ENCODE assay signal across 8 cellular contexts in the genomic region with DNA sequence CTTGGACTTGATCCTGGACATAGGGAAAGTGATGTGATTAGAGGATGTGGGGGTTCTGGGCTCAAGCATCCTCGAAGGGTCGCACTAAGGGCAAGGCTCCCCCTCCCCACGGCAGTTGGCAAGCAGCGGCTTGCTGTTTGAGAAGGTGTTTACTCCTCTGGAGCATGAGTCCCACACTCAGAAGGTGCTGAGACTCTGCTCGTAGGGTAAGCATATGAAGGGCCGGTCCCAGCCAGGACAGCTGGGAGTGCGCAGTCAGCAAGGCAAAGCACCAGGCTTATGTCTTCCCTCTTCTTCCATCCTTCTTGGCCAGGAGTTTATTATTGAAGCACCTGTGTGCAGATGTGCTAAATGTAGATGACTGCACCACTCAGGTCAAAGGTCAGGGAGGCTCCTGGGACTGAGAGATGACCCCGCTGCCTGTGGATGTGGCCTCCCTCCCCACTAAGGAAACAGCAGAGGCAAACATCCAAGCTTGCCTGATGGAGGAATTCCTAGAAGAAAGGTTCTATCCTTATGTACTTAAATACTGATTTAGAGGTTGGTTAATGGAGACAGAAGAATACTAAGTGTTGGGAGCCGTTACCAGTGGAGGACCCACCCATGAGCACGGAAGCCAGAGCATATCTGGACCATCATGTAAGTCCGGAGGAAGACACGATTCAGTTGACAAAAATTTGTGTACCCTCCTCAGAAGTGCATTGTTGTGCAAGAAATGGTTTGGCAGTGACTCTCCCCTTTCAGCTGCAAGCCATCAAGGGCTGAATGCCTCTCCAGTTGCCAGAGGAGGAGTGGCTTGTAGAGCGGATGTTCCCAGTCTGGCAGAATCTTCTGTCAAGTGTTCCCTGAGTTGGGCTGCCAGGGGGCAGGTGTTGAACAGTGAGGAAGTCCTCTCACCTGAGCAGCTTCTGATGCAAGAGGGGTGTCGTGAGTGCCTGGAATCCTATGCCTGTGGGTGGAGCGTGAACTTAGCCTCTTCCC. TPM values are rescaled to one million over a fixed set of nuclear protein-coding genes. Genes with fewer than 3 reads are reported as not detected.
DNase-seq lines count a peak whose midpoint lies in the region; ATAC-seq and TF ChIP-seq lines count a peak whose summit lies in the region.

No MANE protein-coding gene starts in this region.

- no peaks in the 10 kb centered on the region for H3K9me3 Mint-ChIP-seq in neural progenitor cell
- H3K9me3 Mint-ChIP-seq in T-cell, result no peaks in the 10 kb centered on the region

- H3K4me2 ChIP-seq in neural progenitor cell, result no peak overlapping the region

- peaks cover 5% of the 10 kb centered on the region for H3K4me1 Mint-ChIP-seq in neural progenitor cell
- H3K4me1 Mint-ChIP-seq in T-cell, result peaks cover 11 to 23% (median 19%) of the 10 kb centered on the region in 3 donors

- no peak overlapping the region for H3K27ac ChIP-seq in neural progenitor cell

- no peak overlapping the region for H3K4me3 ChIP-seq in neural progenitor cell

- H3K79me2 ChIP-seq in neural progenitor cell (ENCODE audit: low read depth), result no peaks in the 10 kb centered on the region

- peak overlapping the region; percentile 17 for H3K27ac Mint-ChIP-seq in neural progenitor cell
- H3K27ac Mint-ChIP-seq in T-cell, result no peak overlapping the region

- no peak overlapping the region for H2AFZ ChIP-seq in neural progenitor cell (replicated peaks)

- no peak overlapping the region for H3K9ac ChIP-seq in neural progenitor cell

- no peak for ATAC-seq in GM21390 (IDR thresholded peaks at IDR 0.05; ENCODE audit: unreplicated experiment)
- ATAC-seq in T-cell (replicated peaks in 1 of 4), result no peak
- ATAC-seq in GM21515 (IDR thresholded peaks at IDR 0.05; ENCODE audit: unreplicated experiment), result no peak
- ATAC-seq in GM18907 (IDR thresholded peaks at IDR 0.05; ENCODE audit: unreplicated experiment), result no peak

- H3K27me3 Mint-ChIP-seq in neural progenitor cell (ENCODE audit: insufficient read depth, low read depth), result peaks cover 10% of the 10 kb centered on the region
- peaks cover 0 to 1% of the 10 kb centered on the region in 2 donors for H3K27me3 Mint-ChIP-seq in T-cell

- H3K4me3 Mint-ChIP-seq in neural progenitor cell (no peak overlapping the region), T-cell (no peak overlapping the region)

- H3F3A ChIP-seq in neural progenitor cell (ENCODE audit: low read depth), result no peaks in the 10 kb centered on the region

- no peaks in the 10 kb centered on the region for H3K27me3 ChIP-seq in neural progenitor cell

- CTCF ChIA-PET in T-cell (lab: Charles Lee), result interaction anchor here in 1 of 2 donors (0.6 kb wide), 1 partner anchor 27 kb away, joined by 4 read pairs; no protein-coding TSS in a partner anchor

- H3K9me3 ChIP-seq in neural progenitor cell (ENCODE audit: low read depth), result no peaks in the 10 kb centered on the region

- DNase-seq in DMS153 (lab: John Stamatoyannopoulos, UW), result peak; percentile 76
- peak; percentile 27 for DNase-seq in NCI-H446 treated with DMSO at 0.1 percent for 48 hours (lab: John Stamatoyannopoulos, UW)
- peak; percentile 97 for DNase-seq in fibroblast of gingiva (ENCODE audit: low read depth)
- no peak for DNase-seq in neural progenitor cell (ENCODE audit: low spot score)
- DNase-seq in T-cell, result no peak

- TF ChIP-seq CTCF in neural progenitor cell (IDR thresholded peaks at IDR 0.05), result no peak

- H3K36me3 ChIP-seq in neural progenitor cell, result no peaks in the 10 kb centered on the region

- no peaks in the 10 kb centered on the region for H4K20me1 ChIP-seq in neural progenitor cell (ENCODE audit: low read depth)

- H3K36me3 Mint-ChIP-seq in neural progenitor cell (no peaks in the 10 kb centered on the region), T-cell (no peaks in the 10 kb centered on the region)

- H3K4me1 ChIP-seq in neural progenitor cell, result no peaks in the 10 kb centered on the region

- POLR2A ChIA-PET in T-cell (lab: Charles Lee), result interaction anchor here in 1 of 2 donors (0.6 kb wide), 1 partner anchor 14 kb away, joined by 3 read pairs; no protein-coding TSS in a partner anchor

RNA-seq across cellular contexts. Expression of a gene that starts 27.2 kb away (rescaled TPM):
- total RNA-seq in neural progenitor cell (ENCODE audit: low replicate concordance) (61.7 and 78.9 TPM in 2 replicates), T-cell (10 to 100 TPM; 14.0 to 17.3 (median 15.3) TPM)

Comparison
In these comparisons a context has a peak if more than half of its experiments do, and no peak if none do; other contexts are left out.
1. DNase-seq: peak in DMS153 (single experiment), NCI-H446 treated with DMSO at 0.1 percent for 48 hours (single experiment) and fibroblast of gingiva (single experiment); none in neural progenitor cell (single experiment) and T-cell (0 of 34).